In the genomic region with DNA sequence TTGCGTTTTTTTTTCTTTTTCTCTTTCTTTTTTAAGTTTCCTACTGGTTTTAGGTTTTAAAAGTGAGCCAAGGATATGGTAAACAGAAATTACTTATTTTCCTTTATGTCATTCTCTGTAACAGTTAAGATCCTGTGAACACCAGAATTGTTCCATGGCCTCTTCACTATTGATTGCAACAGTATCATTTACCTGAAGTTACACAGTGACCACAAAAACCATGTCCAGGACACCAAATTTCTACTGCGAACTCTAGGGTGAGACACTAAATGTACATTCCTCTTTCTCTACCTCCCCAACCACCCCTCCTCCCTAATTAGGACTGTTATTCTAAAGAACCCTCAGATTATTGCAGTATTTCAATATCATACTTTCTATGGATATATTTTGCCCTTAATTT, we compare ENCODE assay signal across 17 cellular contexts.
A peak's percentile ranks its signal among the peaks of the same experiment; 100 is the strongest.
DNase-seq lines count a peak whose midpoint lies in the region; ATAC-seq and TF ChIP-seq lines count a peak whose summit lies in the region.
"Had no signal": no experiment of that assay in that cellular context is flagged by ENCODE, and none has a peak within 500 bp of the region (broad histone marks: within the 10 kb centered on the region; RNA-seq: fewer than 3 reads in every experiment).

No MANE protein-coding gene starts in this region.

- H3K27ac ChIP-seq in right lobe of liver (peak overlapping the region in 1 of 3 donors; percentile 19), thoracic aorta (peak overlapping the region; percentile 70 to 83)
- H3K27ac ChIP-seq: left ventricle myocardium inferior, PC-9, tibial nerve had no signal

- no peaks in the 10 kb centered on the region for H3K9me3 Mint-ChIP-seq in activated naive CD4-positive, alpha-beta T cell treated with anti-CD3 and anti-CD28 coated beads, Interleukin-2, amount 10 ng/mL, durations not matched to agents 7 days and 5 days
- H3K9me3 Mint-ChIP-seq in activated T-helper 17 cell treated with anti-CD3 and anti-CD28 coated beads, Interleukin-2, amount 50 U/mL, for 72 hours = no peaks in the 10 kb centered on the region
- H3K9me3 Mint-ChIP-seq: neural crest cell had no signal

- H3K27ac Mint-ChIP-seq in activated naive CD4-positive, alpha-beta T cell treated with anti-CD3 and anti-CD28 coated beads, Interleukin-2, amount 10 ng/mL, durations not matched to agents 7 days and 5 days = peak overlapping the region; percentile 75
- H3K27ac Mint-ChIP-seq in activated T-helper 17 cell treated with anti-CD3 and anti-CD28 coated beads, Interleukin-2, amount 50 U/mL, for 72 hours = peak overlapping the region; percentile 84

- TF ChIP-seq CTCF in right lobe of liver (IDR thresholded peaks at IDR 0.05) = no peak
- no peak for TF ChIP-seq CTCF in thoracic aorta (IDR thresholded peaks at IDR 0.05)

- no peak for TF ChIP-seq POLR2A in right lobe of liver (IDR thresholded peaks at IDR 0.05)

- peak overlapping the region; percentile 56 for H3K4me3 Mint-ChIP-seq in activated naive CD4-positive, alpha-beta T cell treated with anti-CD3 and anti-CD28 coated beads, Interleukin-2, amount 10 ng/mL, durations not matched to agents 7 days and 5 days
- H3K4me3 Mint-ChIP-seq in activated T-helper 17 cell treated with anti-CD3 and anti-CD28 coated beads, Interleukin-2, amount 50 U/mL, for 72 hours = peak overlapping the region; percentile 85
- H3K4me3 Mint-ChIP-seq: neural crest cell had no signal

- H3K4me3 ChIP-seq in right lobe of liver = no peak overlapping the region
- no peak overlapping the region for H3K4me3 ChIP-seq in thoracic aorta
- H3K4me3 ChIP-seq: left ventricle myocardium inferior, PC-9, tibial nerve had no signal

- peaks cover 24% of the 10 kb centered on the region for H3K36me3 Mint-ChIP-seq in activated naive CD4-positive, alpha-beta T cell treated with anti-CD3 and anti-CD28 coated beads, Interleukin-2, amount 10 ng/mL, durations not matched to agents 7 days and 5 days
- peaks cover 52% of the 10 kb centered on the region for H3K36me3 Mint-ChIP-seq in activated T-helper 17 cell treated with anti-CD3 and anti-CD28 coated beads, Interleukin-2, amount 50 U/mL, for 72 hours (ENCODE audit: low read depth)

- CTCF ChIA-PET in activated naive CD4-positive, alpha-beta T cell treated with anti-CD3 and anti-CD28 coated beads, Interleukin-2, amount 10 ng/mL, durations not matched to agents 7 days and 5 days (lab: Charles Lee) = interaction anchor here (0.5 kb wide), 1 partner anchor 18 kb away, joined by 3 read pairs; no protein-coding TSS in a partner anchor

- peaks cover 7% of the 10 kb centered on the region for H3K27me3 Mint-ChIP-seq in activated naive CD4-positive, alpha-beta T cell treated with anti-CD3 and anti-CD28 coated beads, Interleukin-2, amount 10 ng/mL, durations not matched to agents 7 days and 5 days
- H3K27me3 Mint-ChIP-seq in activated T-helper 17 cell treated with anti-CD3 and anti-CD28 coated beads, Interleukin-2, amount 50 U/mL, for 72 hours = no peaks in the 10 kb centered on the region

- no peak for DNase-seq in activated naive CD4-positive, alpha-beta T cell treated with anti-CD3 and anti-CD28 coated beads, Interleukin-2, amount 10 ng/mL, durations not matched to agents 7 days and 5 days
- no peak for DNase-seq in activated naive CD4-positive, alpha-beta T cell (lab: John Stamatoyannopoulos, UW)
- DNase-seq in right lobe of liver (no peak), thoracic aorta (ENCODE audit: low spot score) (no peak), CD1c-positive myeloid dendritic cell (ENCODE audit: extremely low spot score) (no peak), activated gamma-delta T cell treated with Interleukin-2 at 50 U/mL for 16 hours (no peak), NCI-H1436 (lab: John Stamatoyannopoulos, UW) (no peak)
- DNase-seq: activated CD8-positive, alpha-beta memory T cell treated with anti-CD3 and anti-CD28 coated beads, Interleukin-2, amount 50 U/mL, for 4 hours; DMS153; left ventricle myocardium inferior; NCI-H1694 treated with DMSO at 0.1 percent for 48 hours; PC-9; right cardiac atrium; stimulated activated CD8-positive, alpha-beta memory T cell treated with anti-CD3 and anti-CD28 coated beads, Interleukin-4, amount 100 ng/mL, for 48 hours had no signal

- H3K4me1 ChIP-seq in right lobe of liver (peaks cover 0 to 27% (median 3%) of the 10 kb centered on the region in 4 donors), thoracic aorta (ENCODE audit: control insufficient read depth in 1 of 2, low read depth in 2 of 2) (peaks cover 30 to 64% of the 10 kb centered on the region in 2 donors)

- 41% methylated on average over 2 of the region's 2 CpGs for WGBS in right lobe of liver (ENCODE audit: insufficient coverage, low coverage, low lambda C conversion rate, missing lambda C conversion rate)

- H3K9me3 ChIP-seq in right lobe of liver (no peaks in the 10 kb centered on the region), thoracic aorta (no peaks in the 10 kb centered on the region)
- H3K9me3 ChIP-seq: left ventricle myocardium inferior, tibial nerve had no signal

- H3K27me3 ChIP-seq in right lobe of liver = no peaks in the 10 kb centered on the region
- no peaks in the 10 kb centered on the region for H3K27me3 ChIP-seq in thoracic aorta (replicated peaks; ENCODE audit: insufficient read depth)
- H3K27me3 ChIP-seq: tibial nerve had no signal

- no peaks in the 10 kb centered on the region for H3K36me3 ChIP-seq in right lobe of liver
- no peaks in the 10 kb centered on the region for H3K36me3 ChIP-seq in thoracic aorta
- H3K36me3 ChIP-seq: left ventricle myocardium inferior, tibial nerve had no signal

- peak; percentile 10 for ATAC-seq in activated T-helper 17 cell treated with anti-CD3 and anti-CD28 coated beads, Interleukin-2, amount 50 U/mL, for 72 hours (replicated peaks)
- ATAC-seq in right lobe of liver = peak; percentile 50 to 59 (median 54)
- no peak for ATAC-seq in thoracic aorta (ENCODE audit: insufficient number of reproducible peaks, low FRiP score, low read depth)
- ATAC-seq: right cardiac atrium had no signal

- H3K4me1 Mint-ChIP-seq in activated naive CD4-positive, alpha-beta T cell treated with anti-CD3 and anti-CD28 coated beads, Interleukin-2, amount 10 ng/mL, durations not matched to agents 7 days and 5 days = peaks cover 70% of the 10 kb centered on the region
- peaks cover 44% of the 10 kb centered on the region for H3K4me1 Mint-ChIP-seq in activated T-helper 17 cell treated with anti-CD3 and anti-CD28 coated beads, Interleukin-2, amount 50 U/mL, for 72 hours

- intact Hi-C loops in right lobe of liver (cut with DNase I) = no loop called here
